1 cellular context compared by ENCODE assay signal in the genomic region with DNA sequence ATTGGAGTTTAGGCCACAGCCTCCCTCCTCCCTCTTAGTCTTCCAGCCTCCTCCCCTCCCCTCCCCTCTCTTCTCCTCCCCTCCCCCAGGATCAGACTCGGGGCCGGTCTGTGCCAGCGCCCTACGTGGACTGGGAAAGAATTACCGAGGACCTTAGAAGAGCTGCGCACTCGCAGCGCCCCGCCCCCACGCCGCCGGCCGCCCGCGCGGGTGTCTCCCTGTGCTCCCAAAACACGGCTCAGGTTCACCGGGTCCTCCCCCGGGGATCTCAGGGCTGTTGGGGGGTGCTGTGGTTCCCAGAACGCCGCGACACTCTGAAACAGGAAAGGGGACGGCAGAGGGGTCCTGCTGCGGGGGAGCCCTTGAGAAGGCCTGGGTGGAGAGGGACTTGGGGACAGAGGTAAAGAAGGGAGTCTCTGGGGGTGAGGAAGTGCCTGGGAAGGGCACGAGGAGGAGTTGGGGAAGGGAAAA.
TF ChIP-seq lines count a peak whose summit lies in the region.

No MANE protein-coding gene starts in this region.

TF ChIP-seq in K562, 482 proteins besides CTCF, POLR2A, EP300 and RAD21 (continued from another document):
- TF ChIP-seq, protein P1, sequence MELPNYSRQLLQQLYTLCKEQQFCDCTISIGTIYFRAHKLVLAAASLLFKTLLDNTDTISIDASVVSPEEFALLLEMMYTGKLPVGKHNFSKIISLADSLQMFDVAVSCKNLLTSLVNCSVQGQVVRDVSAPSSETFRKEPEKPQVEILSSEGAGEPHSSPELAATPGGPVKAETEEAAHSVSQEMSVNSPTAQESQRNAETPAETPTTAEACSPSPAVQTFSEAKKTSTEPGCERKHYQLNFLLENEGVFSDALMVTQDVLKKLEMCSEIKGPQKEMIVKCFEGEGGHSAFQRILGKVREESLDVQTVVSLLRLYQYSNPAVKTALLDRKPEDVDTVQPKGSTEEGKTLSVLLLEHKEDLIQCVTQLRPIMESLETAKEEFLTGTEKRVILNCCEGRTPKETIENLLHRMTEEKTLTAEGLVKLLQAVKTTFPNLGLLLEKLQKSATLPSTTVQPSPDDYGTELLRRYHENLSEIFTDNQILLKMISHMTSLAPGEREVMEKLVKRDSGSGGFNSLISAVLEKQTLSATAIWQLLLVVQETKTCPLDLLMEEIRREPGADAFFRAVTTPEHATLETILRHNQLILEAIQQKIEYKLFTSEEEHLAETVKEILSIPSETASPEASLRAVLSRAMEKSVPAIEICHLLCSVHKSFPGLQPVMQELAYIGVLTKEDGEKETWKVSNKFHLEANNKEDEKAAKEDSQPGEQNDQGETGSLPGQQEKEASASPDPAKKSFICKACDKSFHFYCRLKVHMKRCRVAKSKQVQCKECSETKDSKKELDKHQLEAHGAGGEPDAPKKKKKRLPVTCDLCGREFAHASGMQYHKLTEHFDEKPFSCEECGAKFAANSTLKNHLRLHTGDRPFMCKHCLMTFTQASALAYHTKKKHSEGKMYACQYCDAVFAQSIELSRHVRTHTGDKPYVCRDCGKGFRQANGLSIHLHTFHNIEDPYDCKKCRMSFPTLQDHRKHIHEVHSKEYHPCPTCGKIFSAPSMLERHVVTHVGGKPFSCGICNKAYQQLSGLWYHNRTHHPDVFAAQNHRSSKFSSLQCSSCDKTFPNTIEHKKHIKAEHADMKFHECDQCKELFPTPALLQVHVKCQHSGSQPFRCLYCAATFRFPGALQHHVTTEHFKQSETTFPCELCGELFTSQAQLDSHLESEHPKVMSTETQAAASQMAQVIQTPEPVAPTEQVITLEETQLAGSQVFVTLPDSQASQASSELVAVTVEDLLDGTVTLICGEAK (IDR thresholded peaks at IDR 0.05), result peak; percentile 68
- TF ChIP-seq, protein P1 (CRISPR knock-in tag; IDR thresholded peaks at IDR 0.05), result no peak
- TF ChIP-seq EGR1 (conservative IDR thresholded peaks at IDR 0.05) (peak; percentile 69), MAFK (IDR thresholded peaks at IDR 0.05; ENCODE audit: low read length) (peak; percentile 62), NR2C2 (CRISPR knock-in tag; IDR thresholded peaks at IDR 0.05) (no peak), NR2C2 (tag; IDR thresholded peaks at IDR 0.05) (no peak), SMARCA4 (IDR thresholded peaks at IDR 0.05) (peak; percentile 52; the same call in 1 of the 2 replicates), JUND (IDR thresholded peaks at IDR 0.05; ENCODE audit: borderline replicate concordance, low read depth, low read length) (peak; percentile 32; the same call in 1 of the 2 replicates), JUND (tag; IDR thresholded peaks at IDR 0.05; ENCODE audit: borderline replicate concordance, low read depth, low read length) (no peak; the same call in 2 of the 3 replicates), SMC3 (conservative IDR thresholded peaks at IDR 0.05; ENCODE audit: insufficient read depth, low read depth, low read length) (0 out of 2 replicates have a peak, but pooled peaks have one; percentile 15), HMGN3 (IDR thresholded peaks at IDR 0.05; ENCODE audit: borderline replicate concordance, extremely low read depth, insufficient read length, low read depth, low read length) (peak; percentile 38), L3MBTL2 (IDR thresholded peaks at IDR 0.05) (peak; percentile 47; the same call in 1 of the 2 replicates), SPI1 (IDR thresholded peaks at IDR 0.05; ENCODE audit: borderline replicate concordance, low read depth, low read length) (peak; percentile 68; the same call in 1 of the 2 replicates), MIER1 (IDR thresholded peaks at IDR 0.05; ENCODE audit: low read depth) (no peak), JUN (IDR thresholded peaks at IDR 0.05; ENCODE audit: borderline replicate concordance, low read depth, low read length) (0 out of 2 replicates have a peak, but pooled peaks have one; percentile 39), JUN (CRISPR knock-in tag; IDR thresholded peaks at IDR 0.05; ENCODE audit: borderline replicate concordance) (no peak), ZNF717 (CRISPR knock-in tag; IDR thresholded peaks at IDR 0.05) (no peak), POLR2G (IDR thresholded peaks at IDR 0.05; ENCODE audit: low read depth, low read length) (peak; percentile 66), ZNF644 (tag; IDR thresholded peaks at IDR 0.05; ENCODE audit: low read depth) (no peak), LCOR (CRISPR knock-in tag; IDR thresholded peaks at IDR 0.05) (peak; percentile 79; the same call in 1 of the 2 replicates), TAF1 (IDR thresholded peaks at IDR 0.05; ENCODE audit: control insufficient read depth, extremely low read depth, insufficient read depth, low read length, severe bottlenecking) (peak; percentile 34), JUNB (CRISPR knock-in tag; conservative IDR thresholded peaks at IDR 0.05) (no peak), CREM (IDR thresholded peaks at IDR 0.05; ENCODE audit: low read depth) (peak; percentile 54), SMAD4 (CRISPR knock-in tag; conservative IDR thresholded peaks at IDR 0.05) (peak; percentile 68; the same call in 1 of the 2 replicates), SAP30 (IDR thresholded peaks at IDR 0.05; ENCODE audit: borderline replicate concordance, insufficient read depth, low read depth, low read length, poor library complexity, severe bottlenecking) (no peak), CCNT2 (IDR thresholded peaks at IDR 0.05; ENCODE audit: borderline replicate concordance, extremely low read depth, insufficient read length, low read depth, low read length) (peak; percentile 76), DACH1 (IDR thresholded peaks at IDR 0.05; ENCODE audit: partially characterized antibody) (no peak), TGIF2 (CRISPR knock-in tag; IDR thresholded peaks at IDR 0.05) (no peak)
- TF ChIP-seq, protein P2, sequence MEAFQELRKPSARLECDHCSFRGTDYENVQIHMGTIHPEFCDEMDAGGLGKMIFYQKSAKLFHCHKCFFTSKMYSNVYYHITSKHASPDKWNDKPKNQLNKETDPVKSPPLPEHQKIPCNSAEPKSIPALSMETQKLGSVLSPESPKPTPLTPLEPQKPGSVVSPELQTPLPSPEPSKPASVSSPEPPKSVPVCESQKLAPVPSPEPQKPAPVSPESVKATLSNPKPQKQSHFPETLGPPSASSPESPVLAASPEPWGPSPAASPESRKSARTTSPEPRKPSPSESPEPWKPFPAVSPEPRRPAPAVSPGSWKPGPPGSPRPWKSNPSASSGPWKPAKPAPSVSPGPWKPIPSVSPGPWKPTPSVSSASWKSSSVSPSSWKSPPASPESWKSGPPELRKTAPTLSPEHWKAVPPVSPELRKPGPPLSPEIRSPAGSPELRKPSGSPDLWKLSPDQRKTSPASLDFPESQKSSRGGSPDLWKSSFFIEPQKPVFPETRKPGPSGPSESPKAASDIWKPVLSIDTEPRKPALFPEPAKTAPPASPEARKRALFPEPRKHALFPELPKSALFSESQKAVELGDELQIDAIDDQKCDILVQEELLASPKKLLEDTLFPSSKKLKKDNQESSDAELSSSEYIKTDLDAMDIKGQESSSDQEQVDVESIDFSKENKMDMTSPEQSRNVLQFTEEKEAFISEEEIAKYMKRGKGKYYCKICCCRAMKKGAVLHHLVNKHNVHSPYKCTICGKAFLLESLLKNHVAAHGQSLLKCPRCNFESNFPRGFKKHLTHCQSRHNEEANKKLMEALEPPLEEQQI (IDR thresholded peaks at IDR 0.05), result no peak
